8 cellular contexts compared by ENCODE assay signal in genomic region chr7:116671681-116672595, GRCh38. TPM values are rescaled to one million over a fixed set of nuclear protein-coding genes. Genes with fewer than 3 reads are reported as not detected.
DNase-seq lines count a peak whose midpoint lies in the region; ATAC-seq and TF ChIP-seq lines count a peak whose summit lies in the region.

Gene MET (plus strand): TSS chr7:116672196. CDS start chr7:116699085, 26,889 bp downstream.

- no peaks in the 10 kb centered on the region for H4K20me1 ChIP-seq in OCI-LY3 (ENCODE audit: insufficient read depth, low read length)

- peaks cover 7% of the 10 kb centered on the region for H3K36me3 ChIP-seq in OCI-LY3 (replicated peaks; ENCODE audit: low read depth, low read length)
- no peaks in the 10 kb centered on the region for H3K36me3 ChIP-seq in left ventricle myocardium inferior

- ATAC-seq in GM19463 (IDR thresholded peaks at IDR 0.05; ENCODE audit: unreplicated experiment) (peak; percentile 92), HG03520 (IDR thresholded peaks at IDR 0.05; ENCODE audit: unreplicated experiment) (peak; percentile 84)

- H3K9me3 ChIP-seq in OCI-LY3 (ENCODE audit: insufficient read depth, low read length) (peaks cover 5% of the 10 kb centered on the region; the same call in 1 of the 2 replicates), left ventricle myocardium inferior (replicated peaks) (peaks cover 4% of the 10 kb centered on the region)

- H3K27ac ChIP-seq in OCI-LY3 (ENCODE audit: low read length) (peak within 1 kb of the TSS; percentile 51), left ventricle myocardium inferior (replicated peaks) (peak within 1 kb of the TSS; percentile 91)

- H3K4me2 ChIP-seq in OCI-LY3 (ENCODE audit: low read length) = peak within 1 kb of the TSS; percentile 92

- H3K27me3 ChIP-seq in OCI-LY3 (ENCODE audit: low read depth, low read length) = no peaks in the 10 kb centered on the region
- H3K27me3 ChIP-seq in left ventricle myocardium inferior (ENCODE audit: low read depth) = peaks cover 7% of the 10 kb centered on the region

- TF ChIP-seq CTCF in OCI-LY3 (IDR thresholded peaks at IDR 0.05; ENCODE audit: low read depth, low read length) (peak; percentile 84), left ventricle myocardium inferior (IDR thresholded peaks at IDR 0.05; ENCODE audit: borderline replicate concordance) (peak; percentile 65)

- intact Hi-C loops in left ventricle myocardium inferior (cut with micrococcal nuclease) (loop anchor here (5.0 kb wide), 1 partner anchor 135 kb away; no protein-coding TSS in a partner anchor), posterior vena cava (cut with DNase I) (loop anchor here (10.0 kb wide), 1 partner anchor 133 kb away; no protein-coding TSS in a partner anchor)

- H3K4me1 ChIP-seq in OCI-LY3 (ENCODE audit: low read length) = peaks cover 29% of the 10 kb centered on the region
- peaks cover 40% of the 10 kb centered on the region for H3K4me1 ChIP-seq in left ventricle myocardium inferior

- H3K4me3 ChIP-seq in OCI-LY3 (ENCODE audit: low read length) (peak within 1 kb of the TSS; percentile 87), left ventricle myocardium inferior (peak within 1 kb of the TSS; percentile 73)

- peak within 1 kb of the TSS; percentile 91 for H3K9ac ChIP-seq in OCI-LY3 (ENCODE audit: low read length)

- H2AFZ ChIP-seq in OCI-LY3 (ENCODE audit: low read depth, low read length) = peak within 1 kb of the TSS; percentile 71

- DNase-seq in DMS 273 (lab: John Stamatoyannopoulos, UW; ENCODE audit: unreplicated experiment) = peak; percentile 90
- DNase-seq in amygdala (lab: John Stamatoyannopoulos, UW) = peak in 44 of 56 donors; percentile 6 to 83 (median 48)
- peak; percentile 65 for DNase-seq in left ventricle myocardium inferior
- peak; percentile 92 for DNase-seq in posterior vena cava (ENCODE audit: low spot score)
- no peak for DNase-seq in middle frontal gyrus (ENCODE audit: extremely low spot score, low spot score)

- peaks cover 60% of the 10 kb centered on the region for H3K79me2 ChIP-seq in OCI-LY3 (ENCODE audit: low read length)

RNA-seq across cellular contexts. Expression of gene MET, which starts in this region (rescaled TPM):
- 13.1 TPM for total RNA-seq in left ventricle myocardium inferior
- total RNA-seq in posterior vena cava = 10 to 100 TPM; 15.7 to 26.8 TPM
